ENCODE assay signal across 1 cellular context in genomic region chr4:121185960-121186359, GRCh38.
TF ChIP-seq lines count a peak whose summit lies in the region.

No MANE protein-coding gene starts in this region.

TF ChIP-seq in GM12878, 131 proteins besides CTCF, POLR2A, EP300 and RAD21 (continued from another document):
- TF ChIP-seq IRF5 (IDR thresholded peaks at IDR 0.05; ENCODE audit: borderline replicate concordance) = no peak
- TF ChIP-seq ZZZ3 (IDR thresholded peaks at IDR 0.05; ENCODE audit: control insufficient read depth, insufficient read length, low read depth) = no peak
- TF ChIP-seq MEF2B (IDR thresholded peaks at IDR 0.05; ENCODE audit: partially characterized antibody, poor library complexity, severe bottlenecking) = peak; percentile 79
- no peak for TF ChIP-seq ZNF592 (IDR thresholded peaks at IDR 0.05)
- no peak for TF ChIP-seq CUX1 (IDR thresholded peaks at IDR 0.05; ENCODE audit: insufficient replicate concordance, low read depth, low read length)
- peak; percentile 68 for TF ChIP-seq IKZF1 (conservative IDR thresholded peaks at IDR 0.05)
- TF ChIP-seq MTA3 (IDR thresholded peaks at IDR 0.05; ENCODE audit: borderline replicate concordance, low read length) = no peak
- no peak for TF ChIP-seq NR2C1 (IDR thresholded peaks at IDR 0.05)
- TF ChIP-seq RB1 (IDR thresholded peaks at IDR 0.05; ENCODE audit: borderline replicate concordance) = no peak
- no peak for TF ChIP-seq GABPA (IDR thresholded peaks at IDR 0.05; ENCODE audit: low read depth)
- peak; percentile 68; the same call in 1 of the 2 replicates for TF ChIP-seq MTA2 (IDR thresholded peaks at IDR 0.05; ENCODE audit: low read depth)
- TF ChIP-seq MEF2A (IDR thresholded peaks at IDR 0.05; ENCODE audit: insufficient read depth, low read depth, low read length) = 0 out of 2 replicates have a peak, but pooled peaks have one; percentile 26
- TF ChIP-seq TARDBP (IDR thresholded peaks at IDR 0.05; ENCODE audit: borderline replicate concordance) = no peak
- no peak for TF ChIP-seq WRNIP1 (IDR thresholded peaks at IDR 0.05; ENCODE audit: borderline replicate concordance, low read depth, low read length)
- no peak for TF ChIP-seq ATF7 (IDR thresholded peaks at IDR 0.05; ENCODE audit: low read depth)
- TF ChIP-seq CEBPB (IDR thresholded peaks at IDR 0.05; ENCODE audit: borderline replicate concordance in 1 of 2, low read depth in 2 of 2, low read length in 2 of 2) = no peak
- TF ChIP-seq BCL3 (IDR thresholded peaks at IDR 0.05; ENCODE audit: borderline replicate concordance, insufficient read depth, low read depth, low read length, poor library complexity, severe bottlenecking) = no peak
- TF ChIP-seq KLF5 (IDR thresholded peaks at IDR 0.05; ENCODE audit: partially characterized antibody) = no peak
- no peak for TF ChIP-seq MYC (IDR thresholded peaks at IDR 0.05; ENCODE audit: insufficient read depth, insufficient read length, insufficient replicate concordance, low read length, severe bottlenecking)
- no peak for TF ChIP-seq RELA (IDR thresholded peaks at IDR 0.05; ENCODE audit: borderline replicate concordance, partially characterized antibody)
- no peak for TF ChIP-seq POLR2AphosphoS5 (IDR thresholded peaks at IDR 0.05; ENCODE audit: low read length)
- TF ChIP-seq NFIC (IDR thresholded peaks at IDR 0.05; ENCODE audit: low read depth, low read length) = no peak
- no peak for TF ChIP-seq HDAC6 (IDR thresholded peaks at IDR 0.05; ENCODE audit: unreplicated experiment)
- no peak for TF ChIP-seq ESRRA (IDR thresholded peaks at IDR 0.05; ENCODE audit: low read length)
- no peak for TF ChIP-seq BMI1 (IDR thresholded peaks at IDR 0.05; ENCODE audit: borderline replicate concordance)
- no peak for TF ChIP-seq SREBF2 (IDR thresholded peaks at IDR 0.05; ENCODE audit: low read length)
- peak; percentile 62 to 69; a peak in 2 of 4 replicates for TF ChIP-seq IKZF2 (IDR thresholded peaks at IDR 0.05)
- no peak for TF ChIP-seq ATF3 (IDR thresholded peaks at IDR 0.05; ENCODE audit: borderline replicate concordance, extremely low read depth, low read depth, low read length)
- TF ChIP-seq PAX5 (IDR thresholded peaks at IDR 0.05; ENCODE audit: borderline replicate concordance, low read depth, low read length) = peak; percentile 44; the same call in 1 of the 2 replicates
- TF ChIP-seq RUNX3 (IDR thresholded peaks at IDR 0.05; ENCODE audit: low read length) = peak; percentile 77
- peak; percentile 22; the same call in 1 of the 2 replicates for TF ChIP-seq SPI1 (IDR thresholded peaks at IDR 0.05; ENCODE audit: borderline replicate concordance, insufficient read depth, low read depth, low read length)
- peak; percentile 94 to 96 for TF ChIP-seq BHLHE40 (IDR thresholded peaks at IDR 0.05; ENCODE audit: borderline replicate concordance in 1 of 2, low read depth in 2 of 2, low read length in 1 of 2)
TF ChIP-seq in GM12878: peak in this region for 9.
